In genomic region chr17:68470959-68471358, GRCh38 we compare ENCODE assay signal across 32 cellular contexts.
"Had no signal": no experiment of that assay in that cellular context is flagged by ENCODE, and none has a peak within 500 bp of the region (broad histone marks: within the 10 kb centered on the region; RNA-seq: fewer than 3 reads in every experiment).

No MANE protein-coding gene starts in this region.

- H3K9me3 Mint-ChIP-seq: activated CD4-positive, alpha-beta memory T cell treated with anti-CD3 and anti-CD28 coated beads, Interleukin-2, amount 10 ng/mL, durations not matched to agents 7 days and 5 days; activated CD4-positive, alpha-beta T cell treated with anti-CD3 and anti-CD28 coated beads, Interleukin-2, amount 10 ng/mL, durations not matched to agents 24 days and 14 days; activated naive CD4-positive, alpha-beta T cell treated with anti-CD3 and anti-CD28 coated beads, Interleukin-2, amount 10 ng/mL, durations not matched to agents 7 days and 5 days; activated naive CD4-positive, alpha-beta T cell treated with anti-CD3 and anti-CD28 coated beads, Interleukin-2, amount 50 U/mL, for 72 hours; activated naive CD8-positive, alpha-beta T cell treated with anti-CD3 and anti-CD28 coated beads, Interleukin-2, amount 10 ng/mL, durations not matched to agents 7 days and 5 days; activated T-cell treated with anti-CD3 and anti-CD28 coated beads, Interleukin-2, amount 50 U/mL, for 24 hours; activated T-cell treated with anti-CD3 and anti-CD28 coated beads, Interleukin-2, amount 50 U/mL, for 72 hours; T-helper 2 cell treated with Interferon-gamma antibody and Interleukin-4, amounts not matched to agents 5 μg/mL and 100 μg/mL, for 36 hours had no signal

- H3K4me3 ChIP-seq: ascending aorta, breast epithelium, cardiac muscle cell, colonic mucosa, esophagus squamous epithelium, heart left ventricle had no signal

- ATAC-seq: activated CD4-positive, alpha-beta T cell treated with anti-CD3 and anti-CD28 coated beads for 36 hours; activated naive CD4-positive, alpha-beta T cell treated with anti-CD3 and anti-CD28 coated beads, Interleukin-2, amount 50 U/mL, for 72 hours; activated T-cell treated with anti-CD3 and anti-CD28 coated beads, Interleukin-2, amount 50 U/mL, for 72 hours; heart left ventricle; T-helper 17 cell had no signal

- H3K36me3 ChIP-seq: ascending aorta, breast epithelium, cardiac muscle cell, colonic mucosa, esophagus squamous epithelium, heart left ventricle had no signal

- FAIRE-seq: endometrium, endothelial cell of umbilical vein, frontal cortex had no signal

- H3K4me3 Mint-ChIP-seq: activated CD4-positive, alpha-beta memory T cell treated with anti-CD3 and anti-CD28 coated beads, Interleukin-2, amount 10 ng/mL, durations not matched to agents 7 days and 5 days; activated CD4-positive, alpha-beta T cell treated with anti-CD3 and anti-CD28 coated beads for 36 hours; activated CD4-positive, alpha-beta T cell treated with anti-CD3 and anti-CD28 coated beads, Interleukin-2, amount 10 ng/mL, durations not matched to agents 24 days and 14 days; activated naive CD4-positive, alpha-beta T cell treated with anti-CD3 and anti-CD28 coated beads, Interleukin-2, amount 10 ng/mL, durations not matched to agents 7 days and 5 days; activated naive CD8-positive, alpha-beta T cell treated with anti-CD3 and anti-CD28 coated beads, Interleukin-2, amount 10 ng/mL, durations not matched to agents 7 days and 5 days; activated T-cell treated with anti-CD3 and anti-CD28 coated beads, Interleukin-2, amount 50 U/mL, for 24 hours; activated T-cell treated with anti-CD3 and anti-CD28 coated beads, Interleukin-2, amount 50 U/mL, for 72 hours; brain; T-helper 17 cell; T-helper 2 cell treated with Interferon-gamma antibody and Interleukin-4, amounts not matched to agents 5 μg/mL and 100 μg/mL, for 36 hours had no signal

- H3K27me3 ChIP-seq: ascending aorta, breast epithelium, cardiac muscle cell, colonic mucosa, esophagus squamous epithelium, heart left ventricle had no signal

- H3K27ac Mint-ChIP-seq: activated CD4-positive, alpha-beta memory T cell treated with anti-CD3 and anti-CD28 coated beads, Interleukin-2, amount 10 ng/mL, durations not matched to agents 7 days and 5 days; activated CD4-positive, alpha-beta T cell treated with anti-CD3 and anti-CD28 coated beads for 36 hours; activated CD4-positive, alpha-beta T cell treated with anti-CD3 and anti-CD28 coated beads, Interleukin-2, amount 10 ng/mL, durations not matched to agents 24 days and 14 days; activated naive CD4-positive, alpha-beta T cell treated with anti-CD3 and anti-CD28 coated beads, Interleukin-2, amount 10 ng/mL, durations not matched to agents 7 days and 5 days; activated naive CD4-positive, alpha-beta T cell treated with anti-CD3 and anti-CD28 coated beads, Interleukin-2, amount 50 U/mL, for 72 hours; activated naive CD8-positive, alpha-beta T cell treated with anti-CD3 and anti-CD28 coated beads, Interleukin-2, amount 10 ng/mL, durations not matched to agents 7 days and 5 days; activated T-cell treated with anti-CD3 and anti-CD28 coated beads, Interleukin-2, amount 50 U/mL, for 24 hours; activated T-cell treated with anti-CD3 and anti-CD28 coated beads, Interleukin-2, amount 50 U/mL, for 72 hours; brain; T-helper 17 cell; T-helper 2 cell treated with Interferon-gamma antibody and Interleukin-4, amounts not matched to agents 5 μg/mL and 100 μg/mL, for 36 hours had no signal

- H3K4me1 ChIP-seq: ascending aorta, breast epithelium, colonic mucosa had no signal

- H3K27me3 Mint-ChIP-seq: activated CD4-positive, alpha-beta T cell treated with anti-CD3 and anti-CD28 coated beads for 36 hours; activated T-cell treated with anti-CD3 and anti-CD28 coated beads, Interleukin-2, amount 50 U/mL, for 24 hours had no signal

- H3K27ac ChIP-seq: ascending aorta, breast epithelium, colonic mucosa, epithelial cell of prostate, esophagus squamous epithelium had no signal

- H3K9me3 ChIP-seq: ascending aorta, breast epithelium, colonic mucosa, esophagus squamous epithelium had no signal

- DNase-seq: activated CD4-positive, alpha-beta memory T cell treated with anti-CD3 and anti-CD28 coated beads, Interleukin-2, amount 10 ng/mL, durations not matched to agents 7 days and 5 days; activated CD4-positive, alpha-beta T cell treated with anti-CD3 and anti-CD28 coated beads for 36 hours; activated CD4-positive, alpha-beta T cell treated with anti-CD3 and anti-CD28 coated beads, Interleukin-2, amount 10 ng/mL, durations not matched to agents 24 days and 14 days; activated CD4-positive, CD25-positive, alpha-beta regulatory T cell; activated CD4-positive, CD25-positive, alpha-beta regulatory T cell treated with anti-CD3 and anti-CD28 coated beads, Interleukin-2, amount 50 U/mL, for 72 hours; activated CD8-positive, alpha-beta memory T cell treated with anti-CD3 and anti-CD28 coated beads, Interleukin-2, amount 50 U/mL, for 48 hours; activated gamma-delta T cell; activated naive CD4-positive, alpha-beta T cell; activated naive CD4-positive, alpha-beta T cell treated with anti-CD3 and anti-CD28 coated beads, Interleukin-2, amount 10 ng/mL, durations not matched to agents 7 days and 5 days; activated naive CD8-positive, alpha-beta T cell treated with anti-CD3 and anti-CD28 coated beads, Interleukin-2, amount 10 ng/mL, durations not matched to agents 7 days and 5 days; activated T-cell treated with anti-CD3 and anti-CD28 coated beads for 4 hours; activated T-cell treated with anti-CD3 and anti-CD28 coated beads, Interleukin-2, amount 50 U/mL, for 24 hours; activated T-cell treated with anti-CD3 and anti-CD28 coated beads, Interleukin-2, amount 50 U/mL, for 72 hours; central memory CD4-positive, alpha-beta T cell; cerebellar nuclear complex; colonic mucosa; effector CD8-positive, alpha-beta T cell; esophagus squamous epithelium; glutamatergic neuron; heart left ventricle; T-helper 17 cell; T1000 had no signal

- H3K36me3 Mint-ChIP-seq: activated naive CD4-positive, alpha-beta T cell treated with anti-CD3 and anti-CD28 coated beads, Interleukin-2, amount 10 ng/mL, durations not matched to agents 7 days and 5 days; activated naive CD4-positive, alpha-beta T cell treated with anti-CD3 and anti-CD28 coated beads, Interleukin-2, amount 50 U/mL, for 72 hours; activated naive CD8-positive, alpha-beta T cell treated with anti-CD3 and anti-CD28 coated beads, Interleukin-2, amount 10 ng/mL, durations not matched to agents 7 days and 5 days; brain had no signal
